8 cellular contexts compared by ENCODE assay signal in the genomic region with DNA sequence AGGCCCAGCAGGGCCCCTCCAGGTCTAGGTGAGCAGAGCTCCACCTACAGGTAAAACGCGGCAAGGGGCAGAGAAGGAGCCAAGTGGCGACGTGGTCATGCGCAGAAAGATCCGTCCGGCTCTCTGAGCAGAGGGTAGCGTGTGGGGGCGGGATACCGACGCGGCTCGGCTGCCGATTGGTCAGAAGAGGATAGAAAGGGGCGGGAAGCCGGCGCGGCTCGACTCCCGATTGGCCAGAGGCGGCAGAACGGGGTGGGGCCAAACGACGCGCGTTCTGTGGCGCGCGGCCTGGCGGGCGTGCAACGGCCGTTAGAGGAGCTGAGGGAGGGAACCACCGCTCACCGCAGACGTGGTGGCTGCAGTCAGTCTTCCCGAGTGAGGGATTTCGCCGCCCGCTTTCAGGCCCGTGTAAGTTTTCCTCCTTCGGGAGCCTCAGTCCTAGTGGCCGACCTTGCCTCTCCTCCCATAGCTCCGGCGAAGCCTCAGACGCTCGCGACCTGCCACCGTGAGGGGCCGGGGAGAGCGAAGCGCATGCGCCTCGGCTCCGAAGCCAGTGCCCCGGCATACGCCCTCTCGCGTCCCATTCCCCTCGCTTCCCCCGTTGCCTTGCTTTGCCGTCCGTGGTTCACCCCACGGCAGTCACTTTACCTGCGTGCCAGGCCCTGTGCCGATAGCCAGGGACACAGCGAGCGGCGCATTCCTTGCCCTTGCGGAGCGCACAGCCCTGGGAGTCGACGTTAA. TPM values are rescaled to one million over a fixed set of nuclear protein-coding genes. Genes with fewer than 3 reads are reported as not detected.
DNase-seq lines count a peak whose midpoint lies in the region; ATAC-seq lines count a peak whose summit lies in the region.

A gene with protein sequence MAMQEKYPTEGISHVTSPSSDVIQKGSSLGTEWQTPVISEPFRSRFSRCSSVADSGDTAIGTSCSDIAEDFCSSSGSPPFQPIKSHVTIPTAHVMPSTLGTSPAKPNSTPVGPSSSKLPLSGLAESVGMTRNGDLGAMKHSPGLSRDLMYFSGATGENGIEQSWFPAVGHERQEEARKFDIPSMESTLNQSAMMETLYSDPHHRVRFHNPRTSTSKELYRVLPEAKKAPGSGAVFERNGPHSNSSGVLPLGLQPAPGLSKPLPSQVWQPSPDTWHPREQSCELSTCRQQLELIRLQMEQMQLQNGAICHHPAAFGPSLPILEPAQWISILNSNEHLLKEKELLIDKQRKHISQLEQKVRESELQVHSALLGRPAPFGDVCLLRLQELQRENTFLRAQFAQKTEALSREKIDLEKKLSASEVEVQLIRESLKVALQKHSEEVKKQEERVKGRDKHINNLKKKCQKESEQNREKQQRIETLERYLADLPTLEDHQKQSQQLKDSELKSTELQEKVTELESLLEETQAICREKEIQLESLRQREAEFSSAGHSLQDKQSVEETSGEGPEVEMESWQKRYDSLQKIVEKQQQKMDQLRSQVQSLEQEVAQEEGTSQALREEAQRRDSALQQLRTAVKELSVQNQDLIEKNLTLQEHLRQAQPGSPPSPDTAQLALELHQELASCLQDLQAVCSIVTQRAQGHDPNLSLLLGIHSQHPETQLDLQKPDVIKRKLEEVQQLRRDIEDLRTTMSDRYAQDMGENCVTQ (plus strand): TSS at position 298 of the 741 bp plus-strand sequence. CDS start 5,584 bp downstream, outside the sequence.

- H3K4me3 ChIP-seq in CD4-positive, CD25-positive, alpha-beta regulatory T cell (ENCODE audit: low read depth, low read length): peak within 1 kb of the TSS; percentile 93

- H3K36me3 Mint-ChIP-seq in CD4-positive, CD25-positive, alpha-beta regulatory T cell: no peaks in the 10 kb centered on the region
- peaks cover 13% of the 10 kb centered on the region for H3K36me3 Mint-ChIP-seq in dendritic cell treated with granulocyte-macrophage colony-stimulating factor and Interleukin-4, amounts not matched to agents 40 ng/mL and 50 ng/mL, for 4 days (ENCODE audit: low read depth)

- H3K9me3 Mint-ChIP-seq in CD4-positive, CD25-positive, alpha-beta regulatory T cell: no peaks in the 10 kb centered on the region
- peaks cover 11% of the 10 kb centered on the region for H3K9me3 Mint-ChIP-seq in dendritic cell treated with granulocyte-macrophage colony-stimulating factor and Interleukin-4, amounts not matched to agents 40 ng/mL and 50 ng/mL, for 4 days

- H3K4me3 Mint-ChIP-seq in CD4-positive, CD25-positive, alpha-beta regulatory T cell: peak within 1 kb of the TSS; percentile 98 to 100 (median 99)
- peak within 1 kb of the TSS; percentile 94 for H3K4me3 Mint-ChIP-seq in dendritic cell treated with granulocyte-macrophage colony-stimulating factor and Interleukin-4, amounts not matched to agents 40 ng/mL and 50 ng/mL, for 4 days

- no peaks in the 10 kb centered on the region for H3K9me3 ChIP-seq in CD4-positive, CD25-positive, alpha-beta regulatory T cell (ENCODE audit: control insufficient read depth in 2 of 2, low read length in 2 of 2)

- no peaks in the 10 kb centered on the region for H3K27me3 ChIP-seq in CD4-positive, CD25-positive, alpha-beta regulatory T cell (ENCODE audit: control insufficient read depth, insufficient read depth, low read length)

- intact Hi-C loops in dendritic cell treated with granulocyte-macrophage colony-stimulating factor and Interleukin-4, amounts not matched to agents 40 ng/mL and 50 ng/mL, for 4 days (cut with micrococcal nuclease): loop anchor here (2.0 to 5.0 kb wide), 2 partner anchors 41 to 67 kb away; partner anchors contain the start of genes C1orf232 and ZNF593

- H3K4me1 Mint-ChIP-seq in CD4-positive, CD25-positive, alpha-beta regulatory T cell: peaks cover 24 to 42% (median 33%) of the 10 kb centered on the region in 4 donors
- peaks cover 41% of the 10 kb centered on the region for H3K4me1 Mint-ChIP-seq in dendritic cell treated with granulocyte-macrophage colony-stimulating factor and Interleukin-4, amounts not matched to agents 40 ng/mL and 50 ng/mL, for 4 days (ENCODE audit: low read depth)

- H3K4me1 ChIP-seq in CD4-positive, CD25-positive, alpha-beta regulatory T cell (ENCODE audit: control insufficient read depth, insufficient read depth, low read length, poor library complexity, severe bottlenecking): peaks cover 14% of the 10 kb centered on the region

- peak; percentile 89 to 93 for ATAC-seq in CD4-positive, CD25-positive, alpha-beta regulatory T cell (ENCODE audit: low read depth in 2 of 2)
- ATAC-seq in GM19397 (IDR thresholded peaks at IDR 0.05; ENCODE audit: unreplicated experiment) (peak; percentile 92), HG03571 (IDR thresholded peaks at IDR 0.05; ENCODE audit: unreplicated experiment) (peak; percentile 83), left lobe of liver (peak; percentile 89)

- DNase-seq in CD4-positive, CD25-positive, alpha-beta regulatory T cell: peak; percentile 97 to 98 (median 98)
- DNase-seq in NCI-H774 (lab: John Stamatoyannopoulos, UW) (peak; percentile 85), left lobe of liver (ENCODE audit: low spot score) (peak; percentile 99)
- peak; percentile 98 for DNase-seq in activated CD4-positive, alpha-beta T cell treated with anti-CD3 and anti-CD28 coated beads, Interleukin-2, amount 50 U/mL, for 4 hours
- DNase-seq in stimulated activated CD4-positive, alpha-beta T cell treated with anti-CD3 and anti-CD28 coated beads, Interleukin-2, amount 100 ng/mL, for 4 hours (ENCODE audit: low read depth): peak; percentile 99

- peak within 1 kb of the TSS; percentile 95 to 99 (median 97) for H3K27ac Mint-ChIP-seq in CD4-positive, CD25-positive, alpha-beta regulatory T cell
- H3K27ac Mint-ChIP-seq in dendritic cell treated with granulocyte-macrophage colony-stimulating factor and Interleukin-4, amounts not matched to agents 40 ng/mL and 50 ng/mL, for 4 days: peak within 1 kb of the TSS; percentile 98

- peaks cover 5% of the 10 kb centered on the region for H3K27me3 Mint-ChIP-seq in CD4-positive, CD25-positive, alpha-beta regulatory T cell
- peaks cover 2% of the 10 kb centered on the region for H3K27me3 Mint-ChIP-seq in dendritic cell treated with granulocyte-macrophage colony-stimulating factor and Interleukin-4, amounts not matched to agents 40 ng/mL and 50 ng/mL, for 4 days

- no peaks in the 10 kb centered on the region for H3K36me3 ChIP-seq in CD4-positive, CD25-positive, alpha-beta regulatory T cell (ENCODE audit: control insufficient read depth, insufficient read depth, low read length)

- peak within 1 kb of the TSS; percentile 87 for H3K27ac ChIP-seq in CD4-positive, CD25-positive, alpha-beta regulatory T cell (ENCODE audit: insufficient read depth, low read length, poor library complexity, severe bottlenecking)

RNA-seq across cellular contexts. Expression of the gene that starts here (rescaled TPM):
- 18.0 TPM for total RNA-seq in CD4-positive, CD25-positive, alpha-beta regulatory T cell
- polyA plus RNA-seq in CD4-positive, CD25-positive, alpha-beta regulatory T cell: 1 to 10 TPM; 6.5 to 9.8 (median 7.7) TPM
- total RNA-seq in left lobe of liver: 5.5 TPM

Comparison
In these comparisons a context has a peak if more than half of its experiments do, and no peak if none do; other contexts are left out.
1. Peak in every context shown above with its lines: DNase-seq, ATAC-seq, H3K4me3 ChIP-seq and H3K27ac ChIP-seq.